In the genomic region with DNA sequence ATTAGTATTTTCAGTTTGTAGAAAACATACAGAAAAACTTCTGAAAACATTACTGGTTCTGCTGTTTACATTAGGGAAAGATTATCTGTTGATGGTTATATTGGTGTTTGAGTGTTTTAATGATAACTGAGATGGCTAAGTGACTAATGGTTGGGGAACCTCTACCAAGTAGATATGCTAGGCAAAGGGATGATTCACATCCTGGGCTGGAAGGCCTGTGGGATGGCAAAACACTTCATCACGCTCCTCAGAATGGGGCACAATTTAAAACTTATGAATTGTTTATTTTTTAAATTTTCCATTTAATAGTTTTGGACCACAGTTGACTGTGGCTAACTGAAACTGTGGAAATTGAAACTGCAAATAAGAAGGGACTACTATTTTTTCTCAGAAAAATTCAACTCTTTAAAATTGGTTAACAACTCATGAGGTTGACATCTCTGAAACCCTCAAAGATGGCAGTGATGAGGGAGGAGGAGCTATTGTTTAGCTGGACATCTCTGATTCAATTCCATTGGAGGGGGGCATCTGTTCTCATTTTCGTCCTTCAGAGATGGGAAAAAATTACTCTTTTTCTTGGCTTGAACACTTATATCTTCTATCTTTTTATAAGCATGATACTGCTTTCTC, we compare ENCODE assay signal across 8 cellular contexts. TPM values are rescaled to one million over a fixed set of nuclear protein-coding genes. Genes with fewer than 3 reads are reported as not detected.
DNase-seq lines count a peak whose midpoint lies in the region; FAIRE-seq and TF ChIP-seq lines count a peak whose summit lies in the region.
"Had no signal": no experiment of that assay in that cellular context is flagged by ENCODE, and none has a peak within 500 bp of the region (broad histone marks: within the 10 kb centered on the region; RNA-seq: fewer than 3 reads in every experiment).

No MANE protein-coding gene starts in this region.

- H3K9me3 ChIP-seq in astrocyte (ENCODE audit: insufficient read depth, low read depth, low read length), result no peaks in the 10 kb centered on the region

- no peaks in the 10 kb centered on the region for H3K9me3 Mint-ChIP-seq in astrocyte (ENCODE audit: unreplicated experiment)

- no peak overlapping the region for H3K4me3 ChIP-seq in astrocyte (ENCODE audit: insufficient read depth, low read depth, low read length)
- H3K4me3 ChIP-seq in dorsolateral prefrontal cortex, result no peak overlapping the region

- no peak overlapping the region for H2AFZ ChIP-seq in astrocyte (ENCODE audit: low read depth, low read length)
- H2AFZ ChIP-seq: parathyroid adenoma had no signal

- peaks cover 47% of the 10 kb centered on the region for H3K4me1 Mint-ChIP-seq in astrocyte (ENCODE audit: low read depth, unreplicated experiment)

- no peaks in the 10 kb centered on the region for H3K79me2 ChIP-seq in astrocyte (ENCODE audit: insufficient read depth, low read length)
- H3K79me2 ChIP-seq: parathyroid adenoma had no signal

- H3K27me3 ChIP-seq in astrocyte (ENCODE audit: insufficient read depth, low read length) (no peaks in the 10 kb centered on the region), dorsolateral prefrontal cortex (no peaks in the 10 kb centered on the region)

- TF ChIP-seq CTCF in astrocyte (IDR thresholded peaks at IDR 0.05; ENCODE audit: insufficient read depth, low read depth, low read length) (no peak), dorsolateral prefrontal cortex (IDR thresholded peaks at IDR 0.05 in 54 of 56, conservative IDR thresholded peaks at IDR 0.05 in 2 of 56; ENCODE audit: low read depth in 1 of 56, partially characterized antibody in 56 of 56) (no peak)

- H3K27ac ChIP-seq in astrocyte (ENCODE audit: low read depth, low read length), result peak overlapping the region; percentile 81
- no peak overlapping the region for H3K27ac ChIP-seq in dorsolateral prefrontal cortex
- H3K27ac ChIP-seq: parathyroid adenoma had no signal

- no peaks in the 10 kb centered on the region for H3K27me3 Mint-ChIP-seq in astrocyte (ENCODE audit: low read depth, unreplicated experiment)

- FAIRE-seq in HTR-8/SVneo (lab: Jason Lieb, UNC) (peak; percentile 16), astrocyte (lab: Jason Lieb, UNC) (peak; percentile 93)

- peak overlapping the region; percentile 67 for H3K4me2 ChIP-seq in astrocyte (ENCODE audit: low read length)

- no peaks in the 10 kb centered on the region for H4K20me1 ChIP-seq in astrocyte (ENCODE audit: insufficient read depth, low read length)

- peak; percentile 97 for DNase-seq in EH (ENCODE audit: low read depth)
- DNase-seq in HTR-8/SVneo (ENCODE audit: insufficient read length, low spot score), result no peak
- DNase-seq in astrocyte (ENCODE audit: low read depth), result peak; percentile 91
- peak; percentile 69 for DNase-seq in myocyte (ENCODE audit: low read depth)
- no peak for DNase-seq in NCI-H1694 (lab: John Stamatoyannopoulos, UW)
- DNase-seq in GOT3 (lab: John Stamatoyannopoulos, UW), result no peak
- DNase-seq in dorsolateral prefrontal cortex, result no peak

- intact Hi-C loops in dorsolateral prefrontal cortex (cut with DNase I), result no loop called here

- peak overlapping the region; percentile 37 for H3K9ac ChIP-seq in astrocyte (ENCODE audit: low read length)
- H3K9ac ChIP-seq: parathyroid adenoma had no signal

- peaks cover 30% of the 10 kb centered on the region for H3K4me1 ChIP-seq in astrocyte (ENCODE audit: insufficient read depth, low read length)
- H3K4me1 ChIP-seq: parathyroid adenoma had no signal

- no peaks in the 10 kb centered on the region for H3K36me3 Mint-ChIP-seq in astrocyte (ENCODE audit: low read depth, unreplicated experiment)

- H3K27ac Mint-ChIP-seq in astrocyte (ENCODE audit: unreplicated experiment), result peak overlapping the region; percentile 80

- no peaks in the 10 kb centered on the region for H3K36me3 ChIP-seq in astrocyte (ENCODE audit: insufficient read depth, low read length)

- H3K4me3 Mint-ChIP-seq in astrocyte (ENCODE audit: unreplicated experiment), result peak overlapping the region; percentile 14

RNA-seq across cellular contexts. Expression of a gene that starts 21.2 kb away (rescaled TPM):
- total RNA-seq in astrocyte, result 9.3 and 11.4 TPM in 2 replicates
- total RNA-seq in myocyte, result 1.3 TPM in 2 replicates
- 0.74 TPM for polyA plus RNA-seq in myocyte (2012)
- 10 to 100 TPM in 114 of 120 experiments, 1 to 10 TPM in 6; 5.6 to 33.8 (median 19.0) TPM for total RNA-seq in dorsolateral prefrontal cortex

Comparison
In these comparisons a context has a peak if more than half of its experiments do, and no peak if none do; other contexts are left out.
1. DNase-seq: peak in EH (single experiment), astrocyte (single experiment) and myocyte (single experiment); none in HTR-8/SVneo (single experiment), NCI-H1694 (single experiment), GOT3 (single experiment) and dorsolateral prefrontal cortex (0 of 10).